ENCODE assay signal across 1 cellular context in genomic region chr14:23013056-23014054, GRCh38.
TF ChIP-seq lines count a peak whose summit lies in the region.

No MANE protein-coding gene starts in this region.

TF ChIP-seq in endothelial cell of umbilical vein, 7 proteins besides CTCF, POLR2A, EP300 and RAD21:
- TF ChIP-seq JUN (IDR thresholded peaks at IDR 0.05; ENCODE audit: borderline replicate concordance, insufficient read depth, insufficient read length, low read depth): no peak
- no peak for TF ChIP-seq MYC (IDR thresholded peaks at IDR 0.05; ENCODE audit: low read depth, low read length)
- TF ChIP-seq FOS (IDR thresholded peaks at IDR 0.05; ENCODE audit: borderline replicate concordance, insufficient read depth, low read length): no peak
- no peak for TF ChIP-seq POLR2AphosphoS5 (IDR thresholded peaks at IDR 0.05; ENCODE audit: insufficient read depth, low read depth, low read length)
- TF ChIP-seq GATA2 (IDR thresholded peaks at IDR 0.05; ENCODE audit: insufficient read depth, insufficient read length, low read depth, low read length): no peak
- TF ChIP-seq MAX (IDR thresholded peaks at IDR 0.05; ENCODE audit: insufficient read depth, insufficient read length): no peak
- TF ChIP-seq EZH2 (IDR thresholded peaks at IDR 0.05; ENCODE audit: borderline replicate concordance, low read depth, low read length, severe bottlenecking): no peak
